Comparison of ENCODE assay signal across 9 cellular contexts in genomic region chr12:48542300-48542928, GRCh38. TPM values are rescaled to one million over a fixed set of nuclear protein-coding genes. Genes with fewer than 3 reads are reported as not detected.
A peak's percentile ranks its signal among the peaks of the same experiment; 100 is the strongest.
DNase-seq lines count a peak whose midpoint lies in the region; ATAC-seq and TF ChIP-seq lines count a peak whose summit lies in the region.
"Had no signal": no experiment of that assay in that cellular context is flagged by ENCODE, and none has a peak within 500 bp of the region (broad histone marks: within the 10 kb centered on the region; RNA-seq: fewer than 3 reads in every experiment).

No MANE protein-coding gene starts in this region.

- H3K27me3 ChIP-seq in SU-DHL-6 (ENCODE audit: low read length): no peaks in the 10 kb centered on the region
- no peaks in the 10 kb centered on the region for H3K27me3 ChIP-seq in naive thymus-derived CD4-positive, alpha-beta T cell (ENCODE audit: control insufficient read depth in 2 of 2, insufficient read depth in 2 of 2, low read length in 2 of 2)

- H3K9ac ChIP-seq in SU-DHL-6 (ENCODE audit: low read length): no peak overlapping the region

- TF ChIP-seq CTCF in SU-DHL-6 (IDR thresholded peaks at IDR 0.05; ENCODE audit: insufficient read depth, low read length, poor library complexity, severe bottlenecking) (peak; percentile 69), chondrocyte (IDR thresholded peaks at IDR 0.05) (peak; percentile 67)

- peaks cover 18% of the 10 kb centered on the region for H3K27me3 Mint-ChIP-seq in chondrocyte (ENCODE audit: low read depth)
- H3K27me3 Mint-ChIP-seq in naive thymus-derived CD4-positive, alpha-beta T cell: peaks cover 0 to 6% (median 3%) of the 10 kb centered on the region in 5 donors

- ATAC-seq in naive thymus-derived CD4-positive, alpha-beta T cell: peak; percentile 47
- ATAC-seq in GM21786 (IDR thresholded peaks at IDR 0.05; ENCODE audit: unreplicated experiment): no peak
- ATAC-seq in HG03442 (IDR thresholded peaks at IDR 0.05; ENCODE audit: unreplicated experiment): no peak

- H3K9me3 Mint-ChIP-seq in chondrocyte (ENCODE audit: low read depth): peaks cover under 1% of the 10 kb centered on the region
- H3K9me3 Mint-ChIP-seq in naive thymus-derived CD4-positive, alpha-beta T cell: peaks cover 0 to 2% (median 0%) of the 10 kb centered on the region in 11 donors

- no peak overlapping the region for H3K27ac Mint-ChIP-seq in chondrocyte (ENCODE audit: unreplicated experiment)
- H3K27ac Mint-ChIP-seq in naive thymus-derived CD4-positive, alpha-beta T cell: no peak overlapping the region

- CTCF ChIA-PET in naive thymus-derived CD4-positive, alpha-beta T cell (lab: Charles Lee): interaction anchor here (0.6 to 3.9 kb wide), 8 partner anchors 11 to 1768 kb away, joined by 3 to 49 read pairs (median 4); no protein-coding TSS in a partner anchor

- H3F3A ChIP-seq in SU-DHL-6 (ENCODE audit: insufficient read depth): no peaks in the 10 kb centered on the region

- no peak overlapping the region for H3K4me3 ChIP-seq in SU-DHL-6 (ENCODE audit: insufficient read depth, low read length, poor library complexity, severe bottlenecking)
- H3K4me3 ChIP-seq in naive thymus-derived CD4-positive, alpha-beta T cell (ENCODE audit: low read length): no peak overlapping the region

- H3K9me2 ChIP-seq in SU-DHL-6 (replicated peaks; ENCODE audit: insufficient read depth, low read length): no peaks in the 10 kb centered on the region

- H3K27ac ChIP-seq in SU-DHL-6 (ENCODE audit: low read depth, low read length): no peak overlapping the region
- H3K27ac ChIP-seq in naive thymus-derived CD4-positive, alpha-beta T cell (ENCODE audit: low read depth, low read length): no peak overlapping the region

- peak; percentile 80 for DNase-seq in DMS53 treated with DMSO at 0.1 percent for 48 hours (lab: John Stamatoyannopoulos, UW; ENCODE audit: unreplicated experiment)
- DNase-seq in HT-29 (ENCODE audit: low spot score): peak; percentile 62
- no peak for DNase-seq in chondrocyte (ENCODE audit: low spot score)
- peak in 8 of 9 donors; percentile 22 to 45 (median 34) for DNase-seq in naive thymus-derived CD4-positive, alpha-beta T cell
- no peak for DNase-seq in cortex of kidney (lab: John Stamatoyannopoulos, UW)

- intact Hi-C loops in naive thymus-derived CD4-positive, alpha-beta T cell (cut with micrococcal nuclease): loop anchor here (1.0 to 5.0 kb wide), 2 partner anchors 76 to 255 kb away; no protein-coding TSS in a partner anchor

- no peaks in the 10 kb centered on the region for H3K36me3 Mint-ChIP-seq in chondrocyte (ENCODE audit: low read depth)
- H3K36me3 Mint-ChIP-seq in naive thymus-derived CD4-positive, alpha-beta T cell: no peaks in the 10 kb centered on the region

- H2AFZ ChIP-seq in SU-DHL-6 (ENCODE audit: low read depth, low read length, severe bottlenecking): no peak overlapping the region

- H3K4me2 ChIP-seq in SU-DHL-6 (ENCODE audit: low read depth, low read length, poor library complexity, severe bottlenecking): no peak overlapping the region

- H3K9me3 ChIP-seq in SU-DHL-6 (ENCODE audit: insufficient read depth, low read length): no peaks in the 10 kb centered on the region
- no peaks in the 10 kb centered on the region for H3K9me3 ChIP-seq in naive thymus-derived CD4-positive, alpha-beta T cell (ENCODE audit: control insufficient read depth in 2 of 3, low read length in 3 of 3)

- H3K36me3 ChIP-seq in SU-DHL-6 (ENCODE audit: low read length): no peaks in the 10 kb centered on the region
- no peaks in the 10 kb centered on the region for H3K36me3 ChIP-seq in naive thymus-derived CD4-positive, alpha-beta T cell (ENCODE audit: control insufficient read depth in 2 of 3, insufficient read depth in 3 of 3, low read length in 3 of 3)

- no peaks in the 10 kb centered on the region for H3K4me1 ChIP-seq in naive thymus-derived CD4-positive, alpha-beta T cell (ENCODE audit: control insufficient read depth in 2 of 2, insufficient read depth in 2 of 2, low read length in 2 of 2)

- POLR2A ChIA-PET in naive thymus-derived CD4-positive, alpha-beta T cell (lab: Charles Lee): interaction anchor here (0.8 kb wide), 1 partner anchor 37 kb away, joined by 3 read pairs; no protein-coding TSS in a partner anchor

- H3K4me1 Mint-ChIP-seq in chondrocyte (ENCODE audit: low read depth): no peaks in the 10 kb centered on the region
- H3K4me1 Mint-ChIP-seq in naive thymus-derived CD4-positive, alpha-beta T cell: peaks cover 0 to 4% (median 0%) of the 10 kb centered on the region in 7 donors

- no peaks in the 10 kb centered on the region for H3K79me2 ChIP-seq in SU-DHL-6 (ENCODE audit: insufficient read depth, low read length)

- H3K4me3 Mint-ChIP-seq in chondrocyte (ENCODE audit: unreplicated experiment): no peak overlapping the region
- H3K4me3 Mint-ChIP-seq in naive thymus-derived CD4-positive, alpha-beta T cell: no peak overlapping the region

- no peaks in the 10 kb centered on the region for H4K20me1 ChIP-seq in SU-DHL-6 (ENCODE audit: low read depth, low read length)

RNA-seq across cellular contexts. Expression of gene OR8S1, which starts 17.0 kb away (rescaled TPM):
- total RNA-seq in HT-29 (2014; rRNA removed; shearing (Covaris generic)): not detected in 2 replicates
- total RNA-seq in chondrocyte: not detected in 3 replicates
- not detected for total RNA-seq in naive thymus-derived CD4-positive, alpha-beta T cell
- not detected for polyA plus RNA-seq in naive thymus-derived CD4-positive, alpha-beta T cell
- total RNA-seq: skeletal muscle tissue had no signal

RNA-seq across cellular contexts. Expression of gene LALBA, which starts 27.4 kb away (rescaled TPM):
- not detected in 2 replicates for total RNA-seq in HT-29 (2014; rRNA removed; shearing (Covaris generic))
- total RNA-seq in chondrocyte: not detected in 3 replicates
- not detected for total RNA-seq in naive thymus-derived CD4-positive, alpha-beta T cell
- not detected for polyA plus RNA-seq in naive thymus-derived CD4-positive, alpha-beta T cell
- total RNA-seq: skeletal muscle tissue had no signal

Comparison
In these comparisons a context has a peak if more than half of its experiments do, and no peak if none do; other contexts are left out.
1. DNase-seq: peak in DMS53 treated with DMSO at 0.1 percent for 48 hours (single experiment), HT-29 (single experiment) and naive thymus-derived CD4-positive, alpha-beta T cell (8 of 9); none in chondrocyte (single experiment) and cortex of kidney (single experiment).